ENCODE assay signal across 31 cellular contexts in genomic region chr9:124444166-124444565, GRCh38. TPM values are rescaled to one million over a fixed set of nuclear protein-coding genes. Genes with fewer than 3 reads are reported as not detected.
"Had no signal": no experiment of that assay in that cellular context is flagged by ENCODE, and none has a peak within 500 bp of the region (broad histone marks: within the 10 kb centered on the region; RNA-seq: fewer than 3 reads in every experiment).

No MANE protein-coding gene starts in this region.

- H3K27ac ChIP-seq: KMS-11, Peyer's patch had no signal

- H3K4me1 ChIP-seq: Peyer's patch had no signal

- H3K27me3 ChIP-seq: MG63, Peyer's patch had no signal

- ATAC-seq: activated T-helper 17 cell treated with anti-CD3 and anti-CD28 coated beads, Interleukin-2, amount 50 U/mL, for 72 hours; T-cell had no signal

- H3K4me2 ChIP-seq: KMS-11 had no signal

- DNase-seq: activated B cell treated with CpG ODN at 0.5 μM for 24 hours; activated CD4-positive, alpha-beta T cell treated with anti-CD3 and anti-CD28 coated beads for 1 hour; activated CD4-positive, alpha-beta T cell treated with anti-CD3 and anti-CD28 coated beads, Interleukin-2, amount 10 ng/mL, durations not matched to agents 24 days and 14 days; activated CD4-positive, alpha-beta T cell treated with anti-CD3 and anti-CD28 coated beads, Interleukin-2, amount 50 U/mL, for 48 hours; activated gamma-delta T cell; activated naive CD4-positive, alpha-beta T cell treated with anti-CD3 and anti-CD28 coated beads for 36 hours; activated T-cell treated with anti-CD3 and anti-CD28 coated beads for 4 hours; activated T-cell treated with anti-CD3 and anti-CD28 coated beads, Interleukin-2, amount 50 U/mL, for 48 hours; amygdala; MG63; MV-4-11; NCI-H1092 treated with DMSO at 0.1 percent for 48 hours; NCI-H1417 treated with DMSO at 0.1 percent for 48 hours; NCI-H1694; NCI-H2029; NCI-H2107; NCI-H226; NCI-H526; NCI-H82; Peyer's patch; SHP77 treated with DMSO at 0.1 percent for 48 hours; T-cell; T-helper 2 cell; T1000 had no signal

- H3K9ac ChIP-seq: KMS-11 had no signal

- H3K36me3 ChIP-seq: MG63, Peyer's patch had no signal

- H3K9me3 ChIP-seq: MG63, Peyer's patch had no signal

- H3K4me3 ChIP-seq: MG63, Peyer's patch had no signal

RNA-seq across cellular contexts. Expression of gene ADGRD2, which starts 6.1 kb away (rescaled TPM):
- total RNA-seq: activated B cell treated with CpG ODN at 0.5 μM for 24 hours; activated CD4-positive, alpha-beta T cell treated with anti-CD3 and anti-CD28 coated beads, Interleukin-2, amount 10 ng/mL, durations not matched to agents 24 days and 14 days; activated CD8-positive, alpha-beta memory T cell treated with anti-CD3 and anti-CD28 coated beads for 36 hours; activated naive CD4-positive, alpha-beta T cell treated with anti-CD3 and anti-CD28 coated beads for 36 hours; activated T-helper 17 cell treated with anti-CD3 and anti-CD28 coated beads, Interleukin-2, amount 50 U/mL, for 72 hours; astrocyte; cardiac septum; NCI-H460; Peyer's patch; SK-MEL-5; T-cell had no signal
